Comparison of ENCODE assay signal across 8 cellular contexts in the genomic region with DNA sequence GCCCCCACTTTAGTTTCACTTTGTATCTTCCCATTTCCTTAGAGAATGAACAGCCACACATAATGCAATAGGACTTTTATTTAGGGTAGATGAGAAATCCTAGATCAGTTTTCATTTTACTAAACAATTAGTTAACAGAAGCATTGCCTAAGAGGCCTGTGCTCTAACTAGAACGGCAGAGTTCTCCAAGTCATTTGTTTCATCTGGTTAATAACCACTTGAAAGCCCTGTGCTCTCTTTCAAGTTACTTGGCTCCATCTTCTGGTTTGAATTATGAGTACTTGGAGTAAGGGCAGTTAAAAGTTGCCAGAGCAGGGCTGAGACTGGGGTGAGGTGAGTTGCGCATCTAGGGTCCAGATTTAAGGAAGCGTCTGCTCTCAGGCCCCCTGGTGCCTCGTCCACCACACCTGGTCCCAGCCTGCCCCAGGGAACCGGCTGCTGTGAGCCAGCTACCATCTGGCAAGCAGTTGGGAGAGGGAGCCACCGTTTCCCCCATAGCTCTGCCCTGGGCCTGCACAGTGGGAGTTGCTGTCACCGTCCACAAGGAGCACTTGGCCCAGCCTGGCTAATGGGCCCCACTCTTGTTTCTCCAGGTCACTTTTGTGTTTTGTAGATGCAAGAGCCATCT. TPM values are rescaled to one million over a fixed set of nuclear protein-coding genes. Genes with fewer than 3 reads are reported as not detected.
DNase-seq lines count a peak whose midpoint lies in the region; ATAC-seq and TF ChIP-seq lines count a peak whose summit lies in the region.

No MANE protein-coding gene starts in this region.

- H3K9me2 ChIP-seq in hepatocyte (replicated peaks; ENCODE audit: insufficient read depth), result no peaks in the 10 kb centered on the region

- no peaks in the 10 kb centered on the region for H4K20me1 ChIP-seq in hepatocyte (ENCODE audit: insufficient read depth, poor library complexity, severe bottlenecking)

- H3K27me3 ChIP-seq in ascending aorta, result no peaks in the 10 kb centered on the region
- no peaks in the 10 kb centered on the region for H3K27me3 ChIP-seq in hepatocyte
- H3K27me3 ChIP-seq in sigmoid colon, result no peaks in the 10 kb centered on the region

- H3K9me3 ChIP-seq in ascending aorta (no peaks in the 10 kb centered on the region), hepatocyte (ENCODE audit: low read depth) (no peaks in the 10 kb centered on the region), sigmoid colon (no peaks in the 10 kb centered on the region)

- TF ChIP-seq POLR2A in sigmoid colon (IDR thresholded peaks at IDR 0.05), result no peak

- peaks cover 39% of the 10 kb centered on the region for H3K79me2 ChIP-seq in hepatocyte

- H3K27ac ChIP-seq in ascending aorta (peak overlapping the region; percentile 46 to 71), hepatocyte (peak overlapping the region; percentile 81), sigmoid colon (peak overlapping the region; percentile 74 to 81 (median 80))

- H3K36me3 ChIP-seq in ascending aorta, result no peaks in the 10 kb centered on the region
- H3K36me3 ChIP-seq in hepatocyte (replicated peaks; ENCODE audit: insufficient read depth, low read depth), result no peaks in the 10 kb centered on the region
- no peaks in the 10 kb centered on the region for H3K36me3 ChIP-seq in sigmoid colon

- intact Hi-C loops in ascending aorta (cut with DNase I), result loop anchor here (2.0 to 5.0 kb wide), 5 partner anchors 75 to 321 kb away; no protein-coding TSS in a partner anchor
- intact Hi-C loops in sigmoid colon (cut with DNase I), result loop anchor here (5.0 to 10.0 kb wide), 2 partner anchors 260 to 387 kb away; partner anchors contain the start of genes ABCD3 and F3

- peak; percentile 89 for DNase-seq in AG09319 (ENCODE audit: extremely low read depth, low read depth)
- peak; percentile 44 for DNase-seq in NCI-H460 (ENCODE audit: extremely low read depth, low read depth)
- DNase-seq in ascending aorta (ENCODE audit: low spot score in 2 of 2), result peak in 1 of 2 donors; percentile 68
- DNase-seq in hepatocyte (ENCODE audit: low spot score), result peak; percentile 78
- peak; percentile 77 for DNase-seq in sigmoid colon
- no peak for DNase-seq in cortex of kidney (lab: John Stamatoyannopoulos, UW)

- 25% methylated on average over 7 of the region's 7 CpGs for WGBS in hepatocyte (ENCODE audit: low lambda C conversion rate, missing lambda C conversion rate)
- 19 to 46% methylated on average over 7 of the region's 7 CpGs for WGBS in sigmoid colon, 2 donors

- H3K4me2 ChIP-seq in hepatocyte, result peak overlapping the region; percentile 70

- no peak for TF ChIP-seq EP300 in sigmoid colon (IDR thresholded peaks at IDR 0.05)

- ATAC-seq in GM18502 (IDR thresholded peaks at IDR 0.05; ENCODE audit: poor library complexity, unreplicated experiment) (peak; percentile 83), HG03135 (IDR thresholded peaks at IDR 0.05; ENCODE audit: unreplicated experiment) (peak; percentile 65)

- peak overlapping the region; percentile 31 for H2AFZ ChIP-seq in hepatocyte

- TF ChIP-seq CTCF in AG09319 (IDR thresholded peaks at IDR 0.05; ENCODE audit: low read depth, low read length) (peak; percentile 57), ascending aorta (IDR thresholded peaks at IDR 0.05) (peak; percentile 53 to 71 (median 56)), hepatocyte (IDR thresholded peaks at IDR 0.05; ENCODE audit: poor library complexity) (peak; percentile 83), sigmoid colon (IDR thresholded peaks at IDR 0.05) (peak in 3 of 4 experiments; percentile 36 to 49 (median 45))

- H3K4me3 ChIP-seq in ascending aorta (peak overlapping the region; percentile 26 to 58), hepatocyte (no peak overlapping the region), sigmoid colon (peak overlapping the region in 2 of 4 donors; percentile 24 to 30)

- H3K4me1 ChIP-seq in ascending aorta (peaks cover 0 to 12% of the 10 kb centered on the region in 2 donors), hepatocyte (ENCODE audit: insufficient read depth) (peaks cover 48% of the 10 kb centered on the region), sigmoid colon (peaks cover 0 to 36% (median 32%) of the 10 kb centered on the region in 4 donors)

RNA-seq across cellular contexts. Expression of gene SLC44A3, which starts 18.1 kb away (rescaled TPM):
- 1.0 and 3.4 TPM in 2 replicates for total RNA-seq in NCI-H460 (2014; rRNA removed; shearing (Covaris generic))
- polyA plus RNA-seq in NCI-H460 (2014; cell fraction: nucleus; rRNA removed), result 0.46 TPM in 1 of 2 replicates, not detected in the other
- total RNA-seq in ascending aorta (not detected), hepatocyte (55.3 and 70.2 TPM in 2 replicates), sigmoid colon (1 to 10 TPM; 1.2 to 4.7 (median 2.2) TPM)
- polyA plus RNA-seq in hepatocyte (49.4 and 51.5 TPM in 2 replicates), sigmoid colon (10 to 100 TPM; 12.5 to 28.5 (median 18.6) TPM)
